In the genomic region with DNA sequence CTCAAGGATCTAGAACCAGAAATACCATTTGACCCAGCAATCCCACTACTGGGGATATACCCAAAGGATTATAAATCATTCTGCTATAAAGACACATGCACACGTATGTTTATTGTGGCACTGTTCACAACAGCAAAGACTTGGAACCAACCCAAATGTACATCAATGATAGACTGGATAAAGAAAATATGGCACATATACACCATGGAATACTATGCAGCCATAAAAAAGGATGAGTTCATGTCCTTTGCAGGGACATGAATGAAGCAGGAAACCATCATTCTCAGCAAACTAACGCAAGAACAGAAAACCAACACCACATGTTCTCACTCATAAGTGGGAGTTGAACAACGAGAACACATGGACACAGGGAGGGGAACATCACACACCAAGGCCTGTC, we compare ENCODE assay signal across 2 cellular contexts.
DNase-seq lines count a peak whose midpoint lies in the region; ATAC-seq, FAIRE-seq and TF ChIP-seq lines count a peak whose summit lies in the region.
"Not testable (repeated sequence)": the region's sequence is repeated elsewhere in the genome, so short reads cannot be mapped to it uniquely, and the experiment has no call there.

No MANE protein-coding gene starts in this region.

- H3K9me1 ChIP-seq in K562 (ENCODE audit: control insufficient read depth, insufficient read depth, low read length): not testable (repeated sequence)

- H4K20me1 ChIP-seq in K562 (replicated peaks; ENCODE audit: control insufficient read depth, insufficient read depth, low read length): not testable (repeated sequence)

- not testable (repeated sequence) for FAIRE-seq in K562 (lab: Jason Lieb, UNC)

- H3K27ac ChIP-seq in HEK293 (ENCODE audit: extremely low read depth, low read depth, low read length); K562 (ENCODE audit: extremely low read depth, low read depth, low read length): not testable (repeated sequence)

- WGBS in K562 (ENCODE audit: insufficient coverage, low coverage, missing lambda C conversion rate): 0% methylated on average over 3 of the region's 3 CpGs

- intact Hi-C loops in K562 (cut with micrococcal nuclease): not testable (repeated sequence)

- not testable (repeated sequence) for ATAC-seq in K562

- H3K4me3 ChIP-seq in HEK293 (ENCODE audit: low read depth, low read length); K562: not testable (repeated sequence)

- not testable (repeated sequence) for TF ChIP-seq POLR2A in K562 (conservative IDR thresholded peaks at IDR 0.05)

- H3K9ac ChIP-seq in K562 (ENCODE audit: insufficient read depth in 1 of 2, low read depth in 2 of 2, low read length in 2 of 2): not testable (repeated sequence)

- TF ChIP-seq RAD21 in K562 (CRISPR knock-in tag; conservative IDR thresholded peaks at IDR 0.05 in 1 of 2, IDR thresholded peaks at IDR 0.05 in 1 of 2): not testable (repeated sequence)

- TF ChIP-seq CTCF in HEK293 (tag by site-specific recombination; IDR thresholded peaks at IDR 0.05); K562 (IDR thresholded peaks at IDR 0.05 in 2 of 3, conservative IDR thresholded peaks at IDR 0.05 in 1 of 3; ENCODE audit: insufficient read depth in 2 of 3, low read depth in 1 of 3, low read length in 3 of 3): not testable (repeated sequence)

- POLR2A ChIA-PET in HEK293 (lab: Yijun Ruan, JAX); K562 (lab: Yijun Ruan, JAX): not testable (repeated sequence)

- not testable (repeated sequence) for H3K4me2 ChIP-seq in K562 (ENCODE audit: insufficient read depth, low read length)

- H3K36me3 ChIP-seq in HEK293 (ENCODE audit: control insufficient read depth in 2 of 2, insufficient read depth in 1 of 2, low read length in 2 of 2); K562 (ENCODE audit: control insufficient read depth, insufficient read depth, low read length): not testable (repeated sequence)

- CTCF ChIA-PET in HEK293 (lab: Yijun Ruan, JAX); K562 (lab: Yijun Ruan, JAX; ENCODE audit: low intra/inter-chr PET ratio): not testable (repeated sequence)

- not testable (repeated sequence) for DNase-seq in K562 (ENCODE audit: extremely low read depth in 1 of 4, low spot score in 3 of 4)

- H3K4me1 ChIP-seq in HEK293 (ENCODE audit: control insufficient read depth, insufficient read depth, low read length); K562 (replicated peaks in 1 of 2; ENCODE audit: control insufficient read depth in 2 of 2, insufficient read depth in 2 of 2, low read length in 2 of 2): not testable (repeated sequence)

- H2AFZ ChIP-seq in K562 (ENCODE audit: low read depth, low read length): not testable (repeated sequence)

- H3K27me3 ChIP-seq in K562 (ENCODE audit: control insufficient read depth in 2 of 2, insufficient read depth in 2 of 2, low read length in 2 of 2): not testable (repeated sequence)

- not testable (repeated sequence) for H3K79me2 ChIP-seq in K562 (ENCODE audit: control insufficient read depth, insufficient read depth, low read length)

- not testable (repeated sequence) for H3K9me3 ChIP-seq in HEK293 (ENCODE audit: control insufficient read depth, insufficient read depth, low read depth, low read length); K562 (replicated peaks; ENCODE audit: control insufficient read depth, insufficient read depth, low read depth, low read length)

- not testable (repeated sequence) for BruUV-seq in K562 (replicated peaks; lab: Mats Ljungman, UMichigan)

- not testable (repeated sequence) for TF ChIP-seq EP300 in K562 (IDR thresholded peaks at IDR 0.05; ENCODE audit: low read length)

- in situ Hi-C loops in K562 (cut with MboI): not testable (repeated sequence)

TF ChIP-seq in HEK293, 187 proteins besides CTCF, POLR2A, EP300 and RAD21:
- peak; percentile 90 for TF ChIP-seq ZNF146 (tag by site-specific recombination; IDR thresholded peaks at IDR 0.05)

TF ChIP-seq in K562, 482 proteins besides CTCF, POLR2A, EP300 and RAD21:
- peak; percentile 53 for TF ChIP-seq ZNF146 (CRISPR knock-in tag; IDR thresholded peaks at IDR 0.05; ENCODE audit: unreplicated experiment)
